Comparison of ENCODE assay signal across 22 cellular contexts in genomic region chr17:58369214-58370031, GRCh38. TPM values are rescaled to one million over a fixed set of nuclear protein-coding genes. Genes with fewer than 3 reads are reported as not detected.
A peak's percentile ranks its signal among the peaks of the same experiment; 100 is the strongest.
DNase-seq lines count a peak whose midpoint lies in the region; ATAC-seq and TF ChIP-seq lines count a peak whose summit lies in the region.
"Had no signal": no experiment of that assay in that cellular context is flagged by ENCODE, and none has a peak within 500 bp of the region (broad histone marks: within the 10 kb centered on the region; RNA-seq: fewer than 3 reads in every experiment).

No MANE protein-coding gene starts in this region.

- no peak for TF ChIP-seq EP300 in transverse colon (IDR thresholded peaks at IDR 0.05; ENCODE audit: low read depth)

- no peak for ATAC-seq in activated naive CD8-positive, alpha-beta T cell treated with anti-CD3 and anti-CD28 coated beads, Interleukin-2, amount 10 ng/mL, durations not matched to agents 7 days and 5 days (ENCODE audit: low read depth)
- no peak for ATAC-seq in activated naive CD8-positive, alpha-beta T cell treated with anti-CD3 and anti-CD28 coated beads, Interleukin-2, amount 50 U/mL, for 24 hours
- ATAC-seq in HG02571 (IDR thresholded peaks at IDR 0.05; ENCODE audit: unreplicated experiment) (no peak), GM21576 (IDR thresholded peaks at IDR 0.05; ENCODE audit: unreplicated experiment) (no peak)
- ATAC-seq: A549; activated CD4-positive, CD25-positive, alpha-beta regulatory T cell treated with anti-CD3 and anti-CD28 coated beads, Interleukin-2, amount 50 U/mL, for 24 hours had no signal

- no peaks in the 10 kb centered on the region for H3K9me3 ChIP-seq in colonic mucosa
- no peaks in the 10 kb centered on the region for H3K9me3 ChIP-seq in transverse colon
- H3K9me3 ChIP-seq: A549, uterus had no signal

- H3K9me3 Mint-ChIP-seq in activated naive CD8-positive, alpha-beta T cell treated with anti-CD3 and anti-CD28 coated beads, Interleukin-2, amount 10 ng/mL, durations not matched to agents 7 days and 5 days = no peaks in the 10 kb centered on the region
- no peaks in the 10 kb centered on the region for H3K9me3 Mint-ChIP-seq in activated naive CD8-positive, alpha-beta T cell treated with anti-CD3 and anti-CD28 coated beads, Interleukin-2, amount 50 U/mL, for 24 hours
- H3K9me3 Mint-ChIP-seq in mesothelial cell of epicardium = no peaks in the 10 kb centered on the region
- H3K9me3 Mint-ChIP-seq: stimulated activated naive CD8-positive, alpha-beta T cell treated with anti-CD3 and anti-CD28 coated beads, Interleukin-15, Interleukin-2, amounts not matched to agents 100 ng/mL and 50 ng/mL, for 24 hours; T-helper 1 cell treated with Interleukin-12 subunit alpha and Interleukin-12 subunit beta and Interleukin-4 antibody, amounts not matched to agents 30 μg/mL and 1 μg/mL, for 36 hours had no signal

- intact Hi-C loops in colonic mucosa (cut with DNase I) = loop anchor here (10.0 kb wide), 1 partner anchor 45 kb away; the partner anchor contains the start of gene RNF43
- intact Hi-C loops in transverse colon (cut with DNase I; ENCODE audit: low total_unique reads) = no loop called here

- no peak for DNase-seq in activated naive CD8-positive, alpha-beta T cell treated with anti-CD3 and anti-CD28 coated beads, Interleukin-2, amount 10 ng/mL, durations not matched to agents 7 days and 5 days
- DNase-seq in activated naive CD8-positive, alpha-beta T cell treated with anti-CD3 and anti-CD28 coated beads, Interleukin-2, amount 50 U/mL, for 24 hours = no peak
- DNase-seq in colonic mucosa (peak; percentile 66), mesothelial cell of epicardium (ENCODE audit: low spot score in 2 of 2, unreplicated experiment in 2 of 2) (no peak), transverse colon (no peak), T-helper 9 cell (no peak)
- DNase-seq: C1 segment of cervical spinal cord; DND-41; IMR-90; NCI-H1930; NCI-H446; retina; SHP77; stimulated activated CD4-positive, alpha-beta T cell treated with anti-CD3 and anti-CD28 coated beads, Interleukin-15, amount 100 ng/mL, for 24 hours; uterus had no signal

- no peak for TF ChIP-seq CTCF in colonic mucosa (IDR thresholded peaks at IDR 0.05)
- TF ChIP-seq CTCF in mesothelial cell of epicardium (IDR thresholded peaks at IDR 0.05; ENCODE audit: unreplicated experiment) = no peak
- no peak for TF ChIP-seq CTCF in transverse colon (IDR thresholded peaks at IDR 0.05)

- H3K27ac ChIP-seq in colonic mucosa = peak overlapping the region; percentile 64
- peak overlapping the region; percentile 64 to 91 (median 78) for H3K27ac ChIP-seq in transverse colon
- H3K27ac ChIP-seq: A549, epithelial cell of prostate, uterus had no signal

- H3K4me1 Mint-ChIP-seq in activated naive CD8-positive, alpha-beta T cell treated with anti-CD3 and anti-CD28 coated beads, Interleukin-2, amount 10 ng/mL, durations not matched to agents 7 days and 5 days = peaks cover 16% of the 10 kb centered on the region
- peaks cover 15% of the 10 kb centered on the region for H3K4me1 Mint-ChIP-seq in activated naive CD8-positive, alpha-beta T cell treated with anti-CD3 and anti-CD28 coated beads, Interleukin-2, amount 50 U/mL, for 24 hours
- peaks cover 26% of the 10 kb centered on the region for H3K4me1 Mint-ChIP-seq in mesothelial cell of epicardium

- in situ Hi-C loops in transverse colon (cut with MboI; ENCODE audit: low pct_ligation_motif_present in 1 of 4, low pct_unique_long_range_greater_than_20kb in 1 of 4, low sequenced_read_pairs in 3 of 4) = loop anchor here in 1 of 4 donors (10.0 kb wide), 1 partner anchor 45 kb away; the partner anchor contains the start of gene RNF43

- H3K4me1 ChIP-seq in colonic mucosa (peaks cover 3% of the 10 kb centered on the region), transverse colon (peaks cover 10 to 56% (median 45%) of the 10 kb centered on the region in 4 donors)
- H3K4me1 ChIP-seq: uterus had no signal

- H3K27ac Mint-ChIP-seq in activated naive CD8-positive, alpha-beta T cell treated with anti-CD3 and anti-CD28 coated beads, Interleukin-2, amount 10 ng/mL, durations not matched to agents 7 days and 5 days = peak overlapping the region; percentile 9
- no peak overlapping the region for H3K27ac Mint-ChIP-seq in activated naive CD8-positive, alpha-beta T cell treated with anti-CD3 and anti-CD28 coated beads, Interleukin-2, amount 50 U/mL, for 24 hours
- H3K27ac Mint-ChIP-seq in mesothelial cell of epicardium = peak overlapping the region; percentile 74
- H3K27ac Mint-ChIP-seq: stimulated activated naive CD8-positive, alpha-beta T cell treated with anti-CD3 and anti-CD28 coated beads, Interleukin-15, Interleukin-2, amounts not matched to agents 100 ng/mL and 50 ng/mL, for 24 hours; T-helper 1 cell treated with Interleukin-12 subunit alpha and Interleukin-12 subunit beta and Interleukin-4 antibody, amounts not matched to agents 30 μg/mL and 1 μg/mL, for 36 hours had no signal

- no peak overlapping the region for H3K4me3 Mint-ChIP-seq in activated naive CD8-positive, alpha-beta T cell treated with anti-CD3 and anti-CD28 coated beads, Interleukin-2, amount 10 ng/mL, durations not matched to agents 7 days and 5 days
- no peak overlapping the region for H3K4me3 Mint-ChIP-seq in activated naive CD8-positive, alpha-beta T cell treated with anti-CD3 and anti-CD28 coated beads, Interleukin-2, amount 50 U/mL, for 24 hours
- H3K4me3 Mint-ChIP-seq in mesothelial cell of epicardium = no peak overlapping the region
- H3K4me3 Mint-ChIP-seq: stimulated activated naive CD8-positive, alpha-beta T cell treated with anti-CD3 and anti-CD28 coated beads, Interleukin-15, Interleukin-2, amounts not matched to agents 100 ng/mL and 50 ng/mL, for 24 hours; T-helper 1 cell treated with Interleukin-12 subunit alpha and Interleukin-12 subunit beta and Interleukin-4 antibody, amounts not matched to agents 30 μg/mL and 1 μg/mL, for 36 hours had no signal

- WGBS in transverse colon (ENCODE audit: low coverage in 1 of 2), 2 donors = 38% methylated on average over 5 of the region's 5 CpGs; no CpG with 5 or more reads in 1 of the 2 donors

- H3K36me3 ChIP-seq in colonic mucosa = no peaks in the 10 kb centered on the region
- H3K36me3 ChIP-seq in transverse colon = no peaks in the 10 kb centered on the region
- H3K36me3 ChIP-seq: uterus had no signal

- H3K27me3 Mint-ChIP-seq in activated naive CD8-positive, alpha-beta T cell treated with anti-CD3 and anti-CD28 coated beads, Interleukin-2, amount 10 ng/mL, durations not matched to agents 7 days and 5 days = no peaks in the 10 kb centered on the region
- H3K27me3 Mint-ChIP-seq in activated naive CD8-positive, alpha-beta T cell treated with anti-CD3 and anti-CD28 coated beads, Interleukin-2, amount 50 U/mL, for 24 hours = no peaks in the 10 kb centered on the region
- H3K27me3 Mint-ChIP-seq in mesothelial cell of epicardium (ENCODE audit: low read depth) = no peaks in the 10 kb centered on the region
- H3K27me3 Mint-ChIP-seq: stimulated activated naive CD8-positive, alpha-beta T cell treated with anti-CD3 and anti-CD28 coated beads, Interleukin-15, Interleukin-2, amounts not matched to agents 100 ng/mL and 50 ng/mL, for 24 hours had no signal

- POLR2A ChIA-PET in activated naive CD8-positive, alpha-beta T cell treated with anti-CD3 and anti-CD28 coated beads, Interleukin-2, amount 10 ng/mL, durations not matched to agents 7 days and 5 days (lab: Charles Lee) = interaction anchor here (0.6 to 1.3 kb wide), 2 partner anchors 9 to 25 kb away, joined by 3 read pairs; no protein-coding TSS in a partner anchor

- H3K4me3 ChIP-seq in colonic mucosa (no peak overlapping the region), transverse colon (no peak overlapping the region)
- H3K4me3 ChIP-seq: A549, uterus had no signal

- H3K27me3 ChIP-seq in colonic mucosa (no peaks in the 10 kb centered on the region), transverse colon (no peaks in the 10 kb centered on the region)
- H3K27me3 ChIP-seq: uterus had no signal

- no peak for TF ChIP-seq POLR2A in transverse colon (IDR thresholded peaks at IDR 0.05)

- H3K36me3 Mint-ChIP-seq in activated naive CD8-positive, alpha-beta T cell treated with anti-CD3 and anti-CD28 coated beads, Interleukin-2, amount 10 ng/mL, durations not matched to agents 7 days and 5 days = no peaks in the 10 kb centered on the region
- H3K36me3 Mint-ChIP-seq in activated naive CD8-positive, alpha-beta T cell treated with anti-CD3 and anti-CD28 coated beads, Interleukin-2, amount 50 U/mL, for 24 hours (ENCODE audit: low read depth) = no peaks in the 10 kb centered on the region
- peaks cover 15% of the 10 kb centered on the region for H3K36me3 Mint-ChIP-seq in mesothelial cell of epicardium

- H3K9ac ChIP-seq in colonic mucosa (ENCODE audit: low read depth in 2 of 2, low read length in 2 of 2) = peak overlapping the region in 1 of 2 donors; percentile 80

RNA-seq across cellular contexts. Expression of gene SUPT4H1, which starts 17.4 kb away (rescaled TPM):
- total RNA-seq in activated naive CD8-positive, alpha-beta T cell treated with anti-CD3 and anti-CD28 coated beads, Interleukin-2, amount 10 ng/mL, durations not matched to agents 7 days and 5 days = 10 to 100 TPM; 66.4 to 70.2 TPM
- total RNA-seq in colonic mucosa (10 to 100 TPM; 68.7 to 75.3 TPM), mesothelial cell of epicardium (76.8 to 90.7 TPM (median 86.6 TPM) in 3 replicates), transverse colon (10 to 100 TPM; 12.0 to 66.3 (median 40.0) TPM)

RNA-seq across cellular contexts. Expression of gene TSPOAP1, which starts 40.8 kb away (rescaled TPM):
- total RNA-seq in activated naive CD8-positive, alpha-beta T cell treated with anti-CD3 and anti-CD28 coated beads, Interleukin-2, amount 10 ng/mL, durations not matched to agents 7 days and 5 days = 10 to 100 TPM; 70.6 to 77.7 TPM
- total RNA-seq in colonic mucosa (1 to 10 TPM; 3.7 to 5.4 TPM), mesothelial cell of epicardium (87.2 to 88.8 TPM (median 88.4 TPM) in 3 replicates), transverse colon (10 to 100 TPM in 2 of 4 donors, 1 to 10 TPM in 2; 4.4 to 21.7 (median 9.4) TPM)

RNA-seq across cellular contexts. Expression of gene RNF43, which starts 47.9 kb away (rescaled TPM):
- total RNA-seq in activated naive CD8-positive, alpha-beta T cell treated with anti-CD3 and anti-CD28 coated beads, Interleukin-2, amount 10 ng/mL, durations not matched to agents 7 days and 5 days = under 1 TPM in 1 of 2 experiments, not detected in 1; 0.72 TPM
- total RNA-seq in colonic mucosa = 10 to 100 TPM; 38.5 to 51.2 TPM
- total RNA-seq in mesothelial cell of epicardium = 38.7 to 40.3 TPM (median 39.0 TPM) in 3 replicates
- 10 to 100 TPM; 31.9 to 84.2 (median 38.2) TPM for total RNA-seq in transverse colon

Comparison
In these comparisons a context has a peak if more than half of its experiments do, and no peak if none do; other contexts are left out.
1. RNA of gene RNF43, which starts 47.9 kb away (total RNA-seq): 38.5 to 51.2 TPM in colonic mucosa, 38.7 to 40.3 TPM in mesothelial cell of epicardium and 31.9 to 84.2 TPM in transverse colon; 0.72 TPM in activated naive CD8-positive, alpha-beta T cell treated with anti-CD3 and anti-CD28 coated beads, Interleukin-2, amount 10 ng/mL, durations not matched to agents 7 days and 5 days; every median in the first group is over 10 times any median in the second.